ENCODE assay signal across 9 cellular contexts in the genomic region with DNA sequence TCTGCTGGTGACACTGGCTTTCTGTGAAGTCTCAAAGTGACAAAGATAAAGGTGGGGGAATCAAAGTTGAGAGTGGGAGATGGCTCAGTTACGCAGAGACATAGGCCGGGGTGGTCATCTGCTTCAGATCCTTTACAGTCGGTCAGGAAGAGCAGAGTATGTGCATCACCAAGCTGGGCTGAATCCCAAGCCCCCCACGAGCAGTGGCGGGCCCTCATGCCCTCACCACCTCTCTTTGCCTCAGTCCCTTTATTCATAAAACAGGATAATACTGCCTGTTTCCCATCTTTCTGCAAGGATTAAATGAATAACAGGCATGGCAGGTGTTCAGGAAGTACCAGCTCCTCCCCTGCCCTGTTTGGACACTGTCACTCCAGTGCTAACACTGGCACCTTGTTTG.
"Had no signal": no experiment of that assay in that cellular context is flagged by ENCODE, and none has a peak within 500 bp of the region (broad histone marks: within the 10 kb centered on the region; RNA-seq: fewer than 3 reads in every experiment).

No MANE protein-coding gene starts in this region.

- DNase-seq: H9, HCEC 1CT, IMR-90, KG1 had no signal

- H3K4me2 ChIP-seq: GM23338 had no signal

- H3K4me3 ChIP-seq: GM23338, K562 had no signal

- H2AFZ ChIP-seq: GM23338 had no signal

- ATAC-seq: GM23338, K562 had no signal

- FAIRE-seq: H1, H54, HTR-8/SVneo, K562 had no signal
